Comparison of ENCODE assay signal across 1 cellular context in the genomic region with DNA sequence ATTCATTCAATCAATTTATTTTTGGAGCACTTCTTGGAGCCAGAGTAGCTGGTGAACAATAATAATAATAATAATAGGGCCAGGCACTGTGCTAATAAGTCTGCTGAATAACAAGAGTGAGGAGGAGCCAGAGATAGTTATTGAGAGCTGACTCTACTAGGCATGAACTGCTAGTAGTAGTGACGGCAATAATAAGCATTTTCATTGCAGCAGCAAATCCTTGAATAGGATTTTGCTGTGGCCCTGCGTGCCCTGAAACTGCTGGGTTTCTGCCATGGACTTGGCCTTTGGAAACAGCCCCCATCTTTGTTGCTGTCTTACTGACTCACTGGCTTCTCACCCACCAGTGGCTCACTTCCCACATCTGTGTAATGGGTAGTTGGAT.
TF ChIP-seq lines count a peak whose summit lies in the region.

No MANE protein-coding gene starts in this region.

TF ChIP-seq in IMR-90, 13 proteins besides CTCF, POLR2A, EP300 and RAD21:
- TF ChIP-seq USF2 (IDR thresholded peaks at IDR 0.05; ENCODE audit: low read depth, low read length), result no peak
- no peak for TF ChIP-seq MAZ (IDR thresholded peaks at IDR 0.05; ENCODE audit: borderline replicate concordance, low read depth, low read length)
- no peak for TF ChIP-seq MAFK (IDR thresholded peaks at IDR 0.05; ENCODE audit: low read depth, low read length)
- TF ChIP-seq ELK1 (IDR thresholded peaks at IDR 0.05; ENCODE audit: borderline replicate concordance, low read depth, low read length), result no peak
- TF ChIP-seq MXI1 (IDR thresholded peaks at IDR 0.05; ENCODE audit: borderline replicate concordance, low read depth, low read length), result no peak
- no peak for TF ChIP-seq NFE2L2 (IDR thresholded peaks at IDR 0.05; ENCODE audit: low read depth, low read length)
- TF ChIP-seq CEBPB (IDR thresholded peaks at IDR 0.05; ENCODE audit: low read depth, low read length), result no peak
